ENCODE assay signal across 18 cellular contexts in genomic region chr17:80747469-80747868, GRCh38.
DNase-seq lines count a peak whose midpoint lies in the region; ATAC-seq and TF ChIP-seq lines count a peak whose summit lies in the region.
"Had no signal": no experiment of that assay in that cellular context is flagged by ENCODE, and none has a peak within 500 bp of the region (broad histone marks: within the 10 kb centered on the region; RNA-seq: fewer than 3 reads in every experiment).

No MANE protein-coding gene starts in this region.

- no peak overlapping the region for H2AK5ac ChIP-seq in IMR-90 (ENCODE audit: low read depth, low read length)

- 94% methylated on average over 3 of the region's 9 CpGs; no CpG with 5 or more reads in 1 of the 2 experiments for WGBS in IMR-90 (ENCODE audit: extremely low coverage in 2 of 2, insufficient read length in 1 of 2), 2 experiments
- 92% methylated on average over 9 of the region's 9 CpGs for WGBS in prostate gland

- no peak overlapping the region for H2AFZ ChIP-seq in IMR-90 (replicated peaks; ENCODE audit: low read length, poor library complexity)

- BruUV-seq in IMR-90 (replicated peaks; lab: Mats Ljungman, UMichigan): no TSS peak

- no peak overlapping the region for H4K8ac ChIP-seq in IMR-90 (ENCODE audit: low read depth in 2 of 2, low read length in 2 of 2)

- no peak overlapping the region for H3K14ac ChIP-seq in IMR-90 (replicated peaks; ENCODE audit: low read depth, low read length)

- peaks cover 13 to 42% of the 10 kb centered on the region in 2 experiments; a peak in 3 of 4 replicates for H3K79me1 ChIP-seq in IMR-90 (ENCODE audit: low read depth in 1 of 2, low read length in 2 of 2)

- in situ Hi-C loops in IMR-90 (cut with MboI; ENCODE audit: low sequenced_read_pairs) (no loop called here), HAP-1 (cut with MboI; ENCODE audit: low sequenced_read_pairs) (no loop called here)

- TF ChIP-seq RAD21 in IMR-90 (IDR thresholded peaks at IDR 0.05; ENCODE audit: low read length): no peak

- H3K27me3 Mint-ChIP-seq in activated T-cell treated with anti-CD3 and anti-CD28 coated beads, Interleukin-2, amount 50 U/mL, for 24 hours: no peaks in the 10 kb centered on the region
- peaks cover 15% of the 10 kb centered on the region for H3K27me3 Mint-ChIP-seq in endothelial cell (ENCODE audit: unreplicated experiment)
- H3K27me3 Mint-ChIP-seq: CD4-positive, alpha-beta memory T cell had no signal

- no peak overlapping the region for H2AK9ac ChIP-seq in IMR-90 (replicated peaks; ENCODE audit: low read depth, low read length, poor library complexity)

- no peak overlapping the region for H3K4me3 Mint-ChIP-seq in activated T-cell treated with anti-CD3 and anti-CD28 coated beads, Interleukin-2, amount 50 U/mL, for 24 hours
- no peak overlapping the region for H3K4me3 Mint-ChIP-seq in endothelial cell (ENCODE audit: unreplicated experiment)
- H3K4me3 Mint-ChIP-seq: H9 had no signal

- H2BK120ac ChIP-seq in IMR-90 (ENCODE audit: low read depth, low read length): no peak overlapping the region

- H3K36me3 ChIP-seq in IMR-90 (ENCODE audit: control insufficient read depth, insufficient read depth, low read length): 0 out of 2 replicates have a peak, but pooled peaks cover 2% of the 10 kb centered on the region
- H3K36me3 ChIP-seq in HAP-1 (replicated peaks): no peaks in the 10 kb centered on the region
- no peaks in the 10 kb centered on the region for H3K36me3 ChIP-seq in prostate gland

- CTCF ChIA-PET in IMR-90 (lab: Yijun Ruan, JAX): no interaction called here

- H3K36me3 Mint-ChIP-seq in activated T-cell treated with anti-CD3 and anti-CD28 coated beads, Interleukin-2, amount 50 U/mL, for 24 hours (ENCODE audit: low read depth): peaks cover 31% of the 10 kb centered on the region
- H3K36me3 Mint-ChIP-seq in endothelial cell (ENCODE audit: low read depth, unreplicated experiment): peaks cover 6% of the 10 kb centered on the region

- no peaks in the 10 kb centered on the region for H3K9me3 ChIP-seq in IMR-90 (ENCODE audit: control insufficient read depth, insufficient read depth, low read length)
- H3K9me3 ChIP-seq in HAP-1: no peaks in the 10 kb centered on the region
- no peaks in the 10 kb centered on the region for H3K9me3 ChIP-seq in prostate gland

- intact Hi-C loops in IMR-90 (cut with micrococcal nuclease) (no loop called here), prostate gland (cut with DNase I) (loop anchor here (10.0 kb wide), 1 partner anchor 87 kb away; no protein-coding TSS in a partner anchor)

- no peak overlapping the region for H3K9ac ChIP-seq in IMR-90 (ENCODE audit: low read depth, low read length)

- ATAC-seq in IMR-90 (ENCODE audit: low read depth): no peak
- ATAC-seq: PC-3 had no signal

- H3K4ac ChIP-seq in IMR-90 (ENCODE audit: low read depth, low read length): peak overlapping the region; percentile 24; the same call in 1 of the 2 replicates

- TF ChIP-seq CTCF in IMR-90 (conservative IDR thresholded peaks at IDR 0.05; ENCODE audit: low read depth, low read length): no peak
- no peak for TF ChIP-seq CTCF in endothelial cell (IDR thresholded peaks at IDR 0.05; ENCODE audit: unreplicated experiment)
- no peak for TF ChIP-seq CTCF in prostate gland (IDR thresholded peaks at IDR 0.05)

- TF ChIP-seq POLR2A in IMR-90 (IDR thresholded peaks at IDR 0.05; ENCODE audit: low read depth, low read length): no peak
- no peak for TF ChIP-seq POLR2A in prostate gland (IDR thresholded peaks at IDR 0.05)

- H4K91ac ChIP-seq in IMR-90 (ENCODE audit: insufficient read depth, low read depth, low read length): no peak overlapping the region

- no peak overlapping the region for H2BK15ac ChIP-seq in IMR-90 (ENCODE audit: low read depth, low read length)

- H3K9me1 ChIP-seq in IMR-90 (ENCODE audit: insufficient read depth, low read length): peaks cover 22% of the 10 kb centered on the region

- POLR2A ChIA-PET in IMR-90 (lab: Charles Lee; ENCODE audit: unreplicated experiment): no interaction called here

- no peaks in the 10 kb centered on the region for H4K20me1 ChIP-seq in IMR-90 (ENCODE audit: insufficient read depth, low read length)

- no peak overlapping the region for H3K4me3 ChIP-seq in IMR-90 (ENCODE audit: insufficient read depth, low read depth, low read length)
- no peak overlapping the region for H3K4me3 ChIP-seq in HAP-1
- H3K4me3 ChIP-seq in prostate gland: no peak overlapping the region

- H3K27me3 ChIP-seq in IMR-90 (ENCODE audit: control insufficient read depth, insufficient read depth, low read length) (no peaks in the 10 kb centered on the region), HAP-1 (ENCODE audit: low read depth) (no peaks in the 10 kb centered on the region), prostate gland (replicated peaks; ENCODE audit: insufficient read depth) (no peaks in the 10 kb centered on the region)

- no peak overlapping the region for H3K27ac ChIP-seq in IMR-90 (ENCODE audit: insufficient read depth, low read length)
- no peak overlapping the region for H3K27ac ChIP-seq in prostate gland

- H3K27ac Mint-ChIP-seq in activated T-cell treated with anti-CD3 and anti-CD28 coated beads, Interleukin-2, amount 50 U/mL, for 24 hours: peak overlapping the region; percentile 40
- H3K27ac Mint-ChIP-seq in endothelial cell (ENCODE audit: unreplicated experiment): peak overlapping the region; percentile 43

- no peak overlapping the region for H3K4me2 ChIP-seq in IMR-90 (ENCODE audit: low read depth, low read length)

- no peak overlapping the region for H3K56ac ChIP-seq in IMR-90 (ENCODE audit: extremely low read depth, insufficient read depth, low read length)

- H3K23ac ChIP-seq in IMR-90 (ENCODE audit: low read depth, low read length): no peak overlapping the region

- dilution Hi-C loops in IMR-90 (cut with HindIII; ENCODE audit: low sequenced_read_pairs, unreplicated experiment): no loop called here

- no peak overlapping the region for H4K5ac ChIP-seq in IMR-90 (ENCODE audit: low read depth, low read length)

- H3K4me1 Mint-ChIP-seq in activated T-cell treated with anti-CD3 and anti-CD28 coated beads, Interleukin-2, amount 50 U/mL, for 24 hours (ENCODE audit: low read depth): peaks cover 51% of the 10 kb centered on the region
- peaks cover 14% of the 10 kb centered on the region for H3K4me1 Mint-ChIP-seq in endothelial cell (ENCODE audit: unreplicated experiment)

- H3K4me1 ChIP-seq in IMR-90 (ENCODE audit: control insufficient read depth, insufficient read depth, low read length) (peaks cover 23% of the 10 kb centered on the region), HAP-1 (no peaks in the 10 kb centered on the region), prostate gland (replicated peaks) (no peaks in the 10 kb centered on the region)

- no peak overlapping the region for H3K18ac ChIP-seq in IMR-90 (ENCODE audit: low read depth, low read length)

- no peak overlapping the region for H2BK5ac ChIP-seq in IMR-90 (ENCODE audit: low read depth, low read length, poor library complexity, severe bottlenecking)

- no peak overlapping the region for H2BK20ac ChIP-seq in IMR-90 (ENCODE audit: low read depth, low read length)

- no peak for DNase-seq in activated T-cell treated with anti-CD3 and anti-CD28 coated beads, Interleukin-2, amount 50 U/mL, for 24 hours
- DNase-seq in activated T-cell treated with anti-CD3 and anti-CD28 coated beads for 4 hours: no peak
- no peak for DNase-seq in IMR-90
- no peak for DNase-seq in endothelial cell (ENCODE audit: low spot score)
- peak; percentile 16 for DNase-seq in stimulated activated CD8-positive, alpha-beta memory T cell treated with anti-CD3 and anti-CD28 coated beads, Interleukin-4, amount 100 ng/mL, for 48 hours
- no peak for DNase-seq in HAP-1 (ENCODE audit: low spot score in 2 of 2)
- no peak for DNase-seq in SHP77 (lab: John Stamatoyannopoulos, UW)
- DNase-seq in prostate gland (ENCODE audit: low spot score): no peak
- DNase-seq: ACHN; CD4-positive, alpha-beta memory T cell; EL; H9; Karpas-422; MM.1S; NCI-H1105; NCI-H1694 treated with DMSO at 0.1 percent for 48 hours; NCI-H446; PC-3 had no signal

- H3K9me3 Mint-ChIP-seq in activated T-cell treated with anti-CD3 and anti-CD28 coated beads, Interleukin-2, amount 50 U/mL, for 24 hours: no peaks in the 10 kb centered on the region
- H3K9me3 Mint-ChIP-seq in endothelial cell (ENCODE audit: unreplicated experiment): no peaks in the 10 kb centered on the region
- H3K9me3 Mint-ChIP-seq: CD4-positive, alpha-beta memory T cell; H9 had no signal

TF ChIP-seq in IMR-90, 13 proteins besides CTCF, POLR2A, EP300 and RAD21:
- no peak for TF ChIP-seq USF2 (IDR thresholded peaks at IDR 0.05; ENCODE audit: low read depth, low read length)
- TF ChIP-seq CHD1 (IDR thresholded peaks at IDR 0.05; ENCODE audit: low read depth, low read length): no peak
- TF ChIP-seq MXI1 (IDR thresholded peaks at IDR 0.05; ENCODE audit: borderline replicate concordance, low read depth, low read length): no peak
- no peak for TF ChIP-seq RFX5 (IDR thresholded peaks at IDR 0.05; ENCODE audit: low read depth, low read length)
- TF ChIP-seq MAFK (IDR thresholded peaks at IDR 0.05; ENCODE audit: low read depth, low read length): no peak
- no peak for TF ChIP-seq FOS (IDR thresholded peaks at IDR 0.05; ENCODE audit: low read depth, low read length)
- no peak for TF ChIP-seq RCOR1 (IDR thresholded peaks at IDR 0.05; ENCODE audit: insufficient replicate concordance, low read length)
- TF ChIP-seq NFE2L2 (IDR thresholded peaks at IDR 0.05; ENCODE audit: low read depth, low read length): no peak
- no peak for TF ChIP-seq ELK1 (IDR thresholded peaks at IDR 0.05; ENCODE audit: borderline replicate concordance, low read depth, low read length)
